16 cellular contexts compared by ENCODE assay signal in genomic region chr4:158819942-158820786, GRCh38. TPM values are rescaled to one million over a fixed set of nuclear protein-coding genes. Genes with fewer than 3 reads are reported as not detected.
A peak's percentile ranks its signal among the peaks of the same experiment; 100 is the strongest.
DNase-seq lines count a peak whose midpoint lies in the region; ATAC-seq, FAIRE-seq and TF ChIP-seq lines count a peak whose summit lies in the region.
"Had no signal": no experiment of that assay in that cellular context is flagged by ENCODE, and none has a peak within 500 bp of the region (broad histone marks: within the 10 kb centered on the region; RNA-seq: fewer than 3 reads in every experiment).

No MANE protein-coding gene starts in this region.

- TF ChIP-seq CTCF in HepG2 (CRISPR knock-in tag; IDR thresholded peaks at IDR 0.05) (no peak), OCI-LY7 (conservative IDR thresholded peaks at IDR 0.05; ENCODE audit: low read length) (no peak)

- peak; percentile 15 for FAIRE-seq in HepG2 (lab: Jason Lieb, UNC)
- FAIRE-seq: A204.1, bronchial epithelial cell, K562, small intestine had no signal

- H3K36me3 ChIP-seq in HepG2 (replicated peaks in 1 of 2; ENCODE audit: control insufficient read depth in 1 of 2, insufficient read depth in 2 of 2, low read length in 2 of 2) (peaks cover 0 to 1% of the 10 kb centered on the region in 2 experiments; a peak in 1 of 5 replicates), OCI-LY7 (ENCODE audit: insufficient read depth, low read length) (no peaks in the 10 kb centered on the region)
- H3K36me3 ChIP-seq: SJCRH30 had no signal

- peaks cover 6% of the 10 kb centered on the region for H3K36me3 Mint-ChIP-seq in activated CD4-positive, alpha-beta T cell treated with anti-CD3 and anti-CD28 coated beads, Interleukin-2, amount 10 ng/mL, durations not matched to agents 24 days and 14 days (ENCODE audit: low read depth)
- H3K36me3 Mint-ChIP-seq in activated T-helper 1 cell treated with anti-CD3 and anti-CD28 coated beads, Interleukin-12 subunit alpha, Interleukin-12 subunit beta, Interleukin-2, Interleukin-4 antibody, amounts not matched to agents 30 ng/mL and 10 ng/mL and 1 ng/mL, durations not matched to agents 14 hours and 24 hours and 36 hours (ENCODE audit: low read depth), result peaks cover 9% of the 10 kb centered on the region
- peaks cover 5% of the 10 kb centered on the region for H3K36me3 Mint-ChIP-seq in stimulated activated effector memory CD8-positive, alpha-beta T cell treated with anti-CD3 and anti-CD28 coated beads, Interleukin-12 subunit alpha, Interleukin-12 subunit beta, amount 100 ng/mL, for 72 hours

- H3K9me3 ChIP-seq in HepG2 (ENCODE audit: low read length) (no peaks in the 10 kb centered on the region), OCI-LY7 (ENCODE audit: low read length) (no peaks in the 10 kb centered on the region)
- H3K9me3 ChIP-seq: SJCRH30 had no signal

- no peaks in the 10 kb centered on the region for H3K27me3 Mint-ChIP-seq in activated CD4-positive, alpha-beta T cell treated with anti-CD3 and anti-CD28 coated beads, Interleukin-2, amount 10 ng/mL, durations not matched to agents 24 days and 14 days
- H3K27me3 Mint-ChIP-seq in activated T-helper 1 cell treated with anti-CD3 and anti-CD28 coated beads, Interleukin-12 subunit alpha, Interleukin-12 subunit beta, Interleukin-2, Interleukin-4 antibody, amounts not matched to agents 30 ng/mL and 10 ng/mL and 1 ng/mL, durations not matched to agents 14 hours and 24 hours and 36 hours (ENCODE audit: insufficient read depth), result no peaks in the 10 kb centered on the region

- peak overlapping the region; percentile 2 for H3K4me3 Mint-ChIP-seq in activated CD4-positive, alpha-beta T cell treated with anti-CD3 and anti-CD28 coated beads, Interleukin-2, amount 10 ng/mL, durations not matched to agents 24 days and 14 days
- H3K4me3 Mint-ChIP-seq in activated T-helper 1 cell treated with anti-CD3 and anti-CD28 coated beads, Interleukin-12 subunit alpha, Interleukin-12 subunit beta, Interleukin-2, Interleukin-4 antibody, amounts not matched to agents 30 ng/mL and 10 ng/mL and 1 ng/mL, durations not matched to agents 14 hours and 24 hours and 36 hours, result peak overlapping the region; percentile 38
- H3K4me3 Mint-ChIP-seq in stimulated activated effector memory CD8-positive, alpha-beta T cell treated with anti-CD3 and anti-CD28 coated beads, Interleukin-12 subunit alpha, Interleukin-12 subunit beta, amount 100 ng/mL, for 72 hours, result peak overlapping the region; percentile 37

- intact Hi-C loops in activated CD4-positive, alpha-beta T cell treated with anti-CD3 and anti-CD28 coated beads, Interleukin-2, amount 10 ng/mL, durations not matched to agents 24 days and 14 days (cut with micrococcal nuclease), result loop anchor here (2.0 to 5.0 kb wide), 2 partner anchors 41 to 148 kb away; partner anchors contain the start of genes C4orf46 and ETFDH
- intact Hi-C loops in activated T-helper 1 cell treated with anti-CD3 and anti-CD28 coated beads, Interleukin-12 subunit alpha, Interleukin-12 subunit beta, Interleukin-2, Interleukin-4 antibody, amounts not matched to agents 30 ng/mL and 10 ng/mL and 1 ng/mL, durations not matched to agents 14 hours and 24 hours and 36 hours (cut with micrococcal nuclease), result loop anchor here (1.0 to 2.0 kb wide), 4 partner anchors 8 to 147 kb away; partner anchors contain the start of genes ETFDH and PPID
- intact Hi-C loops in HepG2 (cut with micrococcal nuclease; ENCODE audit: unreplicated experiment), result loop anchor here (2.0 kb wide), 1 partner anchor 21 kb away; no protein-coding TSS in a partner anchor
- intact Hi-C loops in OCI-LY7 (cut with micrococcal nuclease; ENCODE audit: unreplicated experiment), result no loop called here

- H3K4me3 ChIP-seq in HepG2 (replicated peaks in 1 of 3; ENCODE audit: insufficient read depth in 1 of 3, low read depth in 2 of 3, low read length in 3 of 3) (no peak overlapping the region; a peak in 1 of 6 replicates), OCI-LY7 (ENCODE audit: low read depth, low read length, poor library complexity, severe bottlenecking) (no peak overlapping the region)
- H3K4me3 ChIP-seq: K562, SJCRH30 had no signal

- peak overlapping the region; percentile 65 for H3K27ac ChIP-seq in HepG2 (ENCODE audit: extremely low read length, insufficient read depth, low read length)
- no peak overlapping the region for H3K27ac ChIP-seq in OCI-LY7 (ENCODE audit: low read depth, low read length, poor library complexity, severe bottlenecking)
- H3K27ac ChIP-seq: epithelial cell of prostate, SJCRH30 had no signal

- TF ChIP-seq RAD21 in HepG2 (CRISPR knock-in tag; IDR thresholded peaks at IDR 0.05), result no peak

- peak overlapping the region; percentile 50 for H3K27ac Mint-ChIP-seq in activated CD4-positive, alpha-beta T cell treated with anti-CD3 and anti-CD28 coated beads, Interleukin-2, amount 10 ng/mL, durations not matched to agents 24 days and 14 days
- H3K27ac Mint-ChIP-seq in activated T-helper 1 cell treated with anti-CD3 and anti-CD28 coated beads, Interleukin-12 subunit alpha, Interleukin-12 subunit beta, Interleukin-2, Interleukin-4 antibody, amounts not matched to agents 30 ng/mL and 10 ng/mL and 1 ng/mL, durations not matched to agents 14 hours and 24 hours and 36 hours, result peak overlapping the region; percentile 66
- peak overlapping the region; percentile 74 for H3K27ac Mint-ChIP-seq in stimulated activated effector memory CD8-positive, alpha-beta T cell treated with anti-CD3 and anti-CD28 coated beads, Interleukin-12 subunit alpha, Interleukin-12 subunit beta, amount 100 ng/mL, for 72 hours

- H3K27me3 ChIP-seq in HepG2 (ENCODE audit: control insufficient read depth in 1 of 2, insufficient read depth in 2 of 2, low read length in 2 of 2), result no peaks in the 10 kb centered on the region
- H3K27me3 ChIP-seq: SJCRH30 had no signal

- 34% methylated on average over 2 of the region's 2 CpGs for WGBS in HepG2 (ENCODE audit: low lambda C conversion rate)

- no peaks in the 10 kb centered on the region for H3K9me2 ChIP-seq in OCI-LY7 (ENCODE audit: insufficient read depth, low read length)

- H3K4me2 ChIP-seq in HepG2 (ENCODE audit: low read depth, low read length) (peak overlapping the region; percentile 25), OCI-LY7 (ENCODE audit: low read length) (no peak overlapping the region)

- H2AFZ ChIP-seq in HepG2 (ENCODE audit: low read length), result no peak overlapping the region
- no peak overlapping the region for H2AFZ ChIP-seq in OCI-LY7 (ENCODE audit: low read length)

- no peak for DNase-seq in activated CD4-positive, alpha-beta T cell treated with anti-CD3 and anti-CD28 coated beads, Interleukin-2, amount 10 ng/mL, durations not matched to agents 24 days and 14 days
- no peak for DNase-seq in activated CD4-positive, alpha-beta T cell treated with anti-CD3 and anti-CD28 coated beads, Interleukin-2, amount 50 U/mL, for 48 hours
- DNase-seq in activated T-helper 1 cell treated with anti-CD3 and anti-CD28 coated beads, Interleukin-12 subunit alpha, Interleukin-12 subunit beta, Interleukin-2, Interleukin-4 antibody, amounts not matched to agents 30 ng/mL and 10 ng/mL and 1 ng/mL, durations not matched to agents 14 hours and 24 hours and 36 hours (ENCODE audit: low spot score), result no peak
- DNase-seq in HepG2 (ENCODE audit: low spot score), result no peak
- no peak for DNase-seq in stimulated activated effector memory CD8-positive, alpha-beta T cell treated with anti-CD3 and anti-CD28 coated beads, Interleukin-12 subunit alpha, Interleukin-12 subunit beta, amount 100 ng/mL, for 72 hours (ENCODE audit: low spot score in 2 of 2)
- DNase-seq in OCI-LY7 (ENCODE audit: low spot score), result no peak
- no peak for DNase-seq in RKO (ENCODE audit: low spot score)
- no peak for DNase-seq in activated effector memory CD4-positive, alpha-beta T cell treated with Interleukin-2 at 50 U/mL for 16 hours
- DNase-seq: NCI-H187, NCI-H774, SJCRH30, small intestine had no signal

- CTCF ChIA-PET in HepG2 (lab: Yijun Ruan, JAX; ENCODE audit: low intra/inter-chr PET ratio, low total read pairs), result no interaction called here
- CTCF ChIA-PET in OCI-LY7 (lab: Charles Lee; ENCODE audit: unreplicated experiment), result no interaction called here

- H3K9ac ChIP-seq in HepG2 (ENCODE audit: insufficient read depth, low read depth, low read length), result peak overlapping the region; percentile 36; the same call in 1 of the 2 replicates

- no peaks in the 10 kb centered on the region for H3K9me3 Mint-ChIP-seq in activated CD4-positive, alpha-beta T cell treated with anti-CD3 and anti-CD28 coated beads, Interleukin-2, amount 10 ng/mL, durations not matched to agents 24 days and 14 days
- H3K9me3 Mint-ChIP-seq in activated T-helper 1 cell treated with anti-CD3 and anti-CD28 coated beads, Interleukin-12 subunit alpha, Interleukin-12 subunit beta, Interleukin-2, Interleukin-4 antibody, amounts not matched to agents 30 ng/mL and 10 ng/mL and 1 ng/mL, durations not matched to agents 14 hours and 24 hours and 36 hours, result no peaks in the 10 kb centered on the region
- H3K9me3 Mint-ChIP-seq in stimulated activated effector memory CD8-positive, alpha-beta T cell treated with anti-CD3 and anti-CD28 coated beads, Interleukin-12 subunit alpha, Interleukin-12 subunit beta, amount 100 ng/mL, for 72 hours, result no peaks in the 10 kb centered on the region

- ATAC-seq in HepG2, result peak; percentile 72
- ATAC-seq in stimulated activated effector memory CD8-positive, alpha-beta T cell treated with anti-CD3 and anti-CD28 coated beads, Interleukin-12 subunit alpha, Interleukin-12 subunit beta, amount 100 ng/mL, for 72 hours, result no peak
- ATAC-seq: K562 had no signal

- TF ChIP-seq EP300 in HepG2 (IDR thresholded peaks at IDR 0.05; ENCODE audit: low read depth in 2 of 2, low read length in 2 of 2), result peak in 1 of 2 experiments; percentile 91; a peak in 1 of 4 replicates
- no peak for TF ChIP-seq EP300 in HepG2 (CRISPR knock-in tag; IDR thresholded peaks at IDR 0.05; ENCODE audit: borderline replicate concordance)

- POLR2A ChIA-PET in HepG2 (lab: Yijun Ruan, JAX), result no interaction called here
- POLR2A ChIA-PET in OCI-LY7 (lab: Charles Lee), result no interaction called here

- in situ Hi-C loops in HepG2 (cut with HindIII; ENCODE audit: extremely low pct_ligation_motif_present, low pct_unique_long_range_greater_than_20kb), result no loop called here

- TF ChIP-seq POLR2A in HepG2 (IDR thresholded peaks at IDR 0.05; ENCODE audit: insufficient read depth in 1 of 2, low read depth in 2 of 2, low read length in 2 of 2), result no peak

- H4K20me1 ChIP-seq in HepG2 (ENCODE audit: insufficient read depth, low read length) (no peaks in the 10 kb centered on the region), OCI-LY7 (ENCODE audit: insufficient read depth, low read length) (no peaks in the 10 kb centered on the region)

- peaks cover 62% of the 10 kb centered on the region for H3K79me2 ChIP-seq in HepG2 (ENCODE audit: insufficient read depth, low read length)
- no peaks in the 10 kb centered on the region for H3K79me2 ChIP-seq in OCI-LY7 (ENCODE audit: insufficient read depth, low read depth, low read length)

- H3K4me1 ChIP-seq in HepG2 (ENCODE audit: insufficient read depth, low read length) (peaks cover 95% of the 10 kb centered on the region), OCI-LY7 (ENCODE audit: insufficient read depth, low read length, poor library complexity, severe bottlenecking) (peaks cover 6% of the 10 kb centered on the region)
- H3K4me1 ChIP-seq: SJCRH30 had no signal

- H3K4me1 Mint-ChIP-seq in activated CD4-positive, alpha-beta T cell treated with anti-CD3 and anti-CD28 coated beads, Interleukin-2, amount 10 ng/mL, durations not matched to agents 24 days and 14 days, result peaks cover 65% of the 10 kb centered on the region
- peaks cover 68% of the 10 kb centered on the region for H3K4me1 Mint-ChIP-seq in activated T-helper 1 cell treated with anti-CD3 and anti-CD28 coated beads, Interleukin-12 subunit alpha, Interleukin-12 subunit beta, Interleukin-2, Interleukin-4 antibody, amounts not matched to agents 30 ng/mL and 10 ng/mL and 1 ng/mL, durations not matched to agents 14 hours and 24 hours and 36 hours (ENCODE audit: low read depth)
- H3K4me1 Mint-ChIP-seq in stimulated activated effector memory CD8-positive, alpha-beta T cell treated with anti-CD3 and anti-CD28 coated beads, Interleukin-12 subunit alpha, Interleukin-12 subunit beta, amount 100 ng/mL, for 72 hours, result peaks cover 58% of the 10 kb centered on the region

- BruUV-seq in HepG2 (replicated peaks; lab: Mats Ljungman, UMichigan) (no TSS peak), OCI-LY7 (replicated peaks; lab: Mats Ljungman, UMichigan) (no TSS peak)

RNA-seq across cellular contexts. Expression of gene FNIP2, which starts 51.3 kb away (rescaled TPM):
- 19.1 and 19.2 TPM in 2 replicates for total RNA-seq in activated CD4-positive, alpha-beta T cell treated with anti-CD3 and anti-CD28 coated beads, Interleukin-2, amount 10 ng/mL, durations not matched to agents 24 days and 14 days
- 18.8 and 20.4 TPM in 2 replicates for total RNA-seq in activated T-helper 1 cell treated with anti-CD3 and anti-CD28 coated beads, Interleukin-12 subunit alpha, Interleukin-12 subunit beta, Interleukin-2, Interleukin-4 antibody, amounts not matched to agents 30 ng/mL and 10 ng/mL and 1 ng/mL, durations not matched to agents 14 hours and 24 hours and 36 hours
- total RNA-seq in HepG2 (2016; rRNA removed; fragmentation: Illumina TruSeq; extraction: Trizol) (15.5 and 21.8 TPM in 2 replicates), OCI-LY7 (2022) (1.0 and 1.2 TPM in 2 replicates)
- total RNA-seq in HepG2 (2016; cell fraction: cytosol; rRNA removed; fragmentation: Illumina TruSeq; extraction: Trizol; ENCODE audit: low read depth), result 3.0 and 4.9 TPM in 2 replicates
- total RNA-seq in HepG2 (2016; cell fraction: insoluble cytoplasmic fraction; rRNA removed; fragmentation: Illumina TruSeq; extraction: Trizol), result 14.7 and 18.4 TPM in 2 replicates
- 10.4 and 11.2 TPM in 2 replicates for total RNA-seq in HepG2 (2016; cell fraction: membrane; rRNA removed; fragmentation: Illumina TruSeq; extraction: Trizol)
- 22.6 and 22.8 TPM in 2 replicates for total RNA-seq in HepG2 (2016; cell fraction: nucleus; rRNA removed; fragmentation: Illumina TruSeq; extraction: Trizol)
- polyA plus RNA-seq in HepG2 (2011; rRNA removed), result 21.0 and 24.0 TPM in 2 replicates
- 15.3 and 25.0 TPM in 2 replicates for polyA plus RNA-seq in HepG2 (2011; cell fraction: cytosol; rRNA removed)
- 13.4 and 17.1 TPM in 2 replicates for polyA plus RNA-seq in HepG2 (2011; cell fraction: nucleus; rRNA removed)
- polyA plus RNA-seq in HepG2 (2012), result 38.7 and 42.8 TPM in 2 replicates
- 0.37 and 0.41 TPM in 2 replicates for polyA plus RNA-seq in HepG2 (2016; cell fraction: cytosol; fragmentation: Illumina TruSeq; extraction: Trizol; ENCODE audit: low read depth)
- 12.9 and 13.3 TPM in 2 replicates for polyA plus RNA-seq in HepG2 (2016; cell fraction: insoluble cytoplasmic fraction; fragmentation: Illumina TruSeq; extraction: Trizol; ENCODE audit: low read depth)
- 2.1 TPM in 2 replicates for polyA plus RNA-seq in HepG2 (2016; cell fraction: membrane; fragmentation: Illumina TruSeq; extraction: Trizol; ENCODE audit: low read depth)
- 11.3 and 12.9 TPM in 2 replicates for polyA plus RNA-seq in HepG2 (2016; cell fraction: nucleus; fragmentation: Illumina TruSeq; extraction: Trizol; ENCODE audit: insufficient read depth, low read depth)
- polyA minus RNA-seq in HepG2 (2011; rRNA and poly(A)+ RNA removed; ENCODE audit: low replicate concordance), result 1.8 and 45.2 TPM in 2 replicates
- 33.4 and 50.0 TPM in 2 replicates for polyA minus RNA-seq in HepG2 (2011; cell fraction: cytosol; rRNA and poly(A)+ RNA removed)
- 74.3 and 82.9 TPM in 2 replicates for polyA minus RNA-seq in HepG2 (2011; cell fraction: nucleus; rRNA and poly(A)+ RNA removed)
- 0.09 and 0.15 TPM in 2 replicates for total RNA-seq in OCI-LY7 (2014; rRNA removed; shearing (Covaris generic))
